26 cellular contexts compared by ENCODE assay signal in genomic region chr19:32626969-32627368, GRCh38. TPM values are rescaled to one million over a fixed set of nuclear protein-coding genes. Genes with fewer than 3 reads are reported as not detected.
"Had no signal": no experiment of that assay in that cellular context is flagged by ENCODE, and none has a peak within 500 bp of the region (broad histone marks: within the 10 kb centered on the region; RNA-seq: fewer than 3 reads in every experiment).

No MANE protein-coding gene starts in this region.

- FAIRE-seq: HepG2, RCC 7860 had no signal

- H3K4me2 ChIP-seq: KMS-11, SK-N-SH had no signal

- ATAC-seq: T-cell had no signal

- H3K9me3 ChIP-seq: SK-N-SH had no signal

- DNase-seq: IMR-90, Kasumi-1, MM.1S, NCI-H1048, NCI-H1105, NCI-H1417, NCI-H146, NCI-H187, NCI-H2029, NCI-H2081 treated with DMSO at 0.1 percent for 48 hours, NCI-H2171, NCI-H226, NCI-H446, NCI-H510A, NCI-H524 treated with DMSO at 0.1 percent for 48 hours, NCI-H69, NCI-H774, Right ventricle myocardium superior, RPMI8226, SIG-M5, SK-N-SH, SW 1271, T-cell had no signal

- H3K27ac ChIP-seq: KMS-11 had no signal

RNA-seq across cellular contexts. Expression of gene RGS9BP, which starts 48.7 kb away (rescaled TPM):
- total RNA-seq: HepG2 had no signal
